1 cellular context compared by ENCODE assay signal in genomic region chr19:18609717-18610051, GRCh38.
TF ChIP-seq lines count a peak whose summit lies in the region.

No MANE protein-coding gene starts in this region.

TF ChIP-seq in HepG2, 621 proteins besides CTCF, POLR2A, EP300 and RAD21:
- TF ChIP-seq GATAD2A (CRISPR knock-in tag; IDR thresholded peaks at IDR 0.05) (peak; percentile 45; the same call in 1 of the 2 replicates), PRDM15 (CRISPR knock-in tag; IDR thresholded peaks at IDR 0.05) (no peak), NCOR1 (IDR thresholded peaks at IDR 0.05; ENCODE audit: borderline replicate concordance, low read length) (peak; percentile 41), FOXA1 (IDR thresholded peaks at IDR 0.05) (no peak), FOXA1 (CRISPR knock-in tag; IDR thresholded peaks at IDR 0.05) (peak; percentile 29; the same call in 1 of the 2 replicates), FOXM1 (CRISPR knock-in tag; IDR thresholded peaks at IDR 0.05) (no peak), ZNF652 (CRISPR knock-in tag; IDR thresholded peaks at IDR 0.05; ENCODE audit: borderline replicate concordance, low read depth) (peak; percentile 93), ELK4 (CRISPR knock-in tag; IDR thresholded peaks at IDR 0.05; ENCODE audit: borderline replicate concordance) (no peak), RARA (CRISPR knock-in tag; IDR thresholded peaks at IDR 0.05) (peak; percentile 56), ZNF407 (CRISPR knock-in tag; IDR thresholded peaks at IDR 0.05; ENCODE audit: not compliant biosample characterization) (no peak), SMAD1 (CRISPR knock-in tag; IDR thresholded peaks at IDR 0.05; ENCODE audit: borderline replicate concordance, low read depth) (no peak), IRF9 (CRISPR knock-in tag; IDR thresholded peaks at IDR 0.05; ENCODE audit: borderline replicate concordance) (no peak), ZSCAN29 (CRISPR knock-in tag; conservative IDR thresholded peaks at IDR 0.05) (no peak; the same call in 1 of the 2 replicates), ZNF354B (CRISPR knock-in tag; IDR thresholded peaks at IDR 0.05) (no peak), NR2F6 (IDR thresholded peaks at IDR 0.05) (peak; percentile 88), NR2F6 (CRISPR knock-in tag; IDR thresholded peaks at IDR 0.05) (peak; percentile 50), PCBP1 (IDR thresholded peaks at IDR 0.05; ENCODE audit: borderline replicate concordance, low read depth, low read length) (no peak), HDAC2 (CRISPR knock-in tag; IDR thresholded peaks at IDR 0.05) (no peak), SOX13 (IDR thresholded peaks at IDR 0.05) (no peak), SOX13 (CRISPR knock-in tag; conservative IDR thresholded peaks at IDR 0.05 in 1 of 2, IDR thresholded peaks at IDR 0.05 in 1 of 2) (peak in 1 of 2 experiments; percentile 57; a peak in 2 of 4 replicates), HNF4A (CRISPR knock-in tag; IDR thresholded peaks at IDR 0.05) (peak; percentile 68), TFE3 (CRISPR knock-in tag; IDR thresholded peaks at IDR 0.05) (no peak), TFAP4 (IDR thresholded peaks at IDR 0.05; ENCODE audit: borderline replicate concordance, low read depth) (no peak), ZNF431 (CRISPR knock-in tag; IDR thresholded peaks at IDR 0.05; ENCODE audit: borderline replicate concordance, low read depth) (no peak), HNF4G (IDR thresholded peaks at IDR 0.05; ENCODE audit: borderline replicate concordance, low read depth, low read length) (peak; percentile 74; the same call in 1 of the 2 replicates), HNF4G (CRISPR knock-in tag; IDR thresholded peaks at IDR 0.05; ENCODE audit: borderline replicate concordance, low read depth) (no peak), NR2F2 (IDR thresholded peaks at IDR 0.05; ENCODE audit: borderline replicate concordance, low read depth) (0 out of 2 replicates have a peak, but pooled peaks have one; percentile 72), ZNF367 (CRISPR knock-in tag; IDR thresholded peaks at IDR 0.05; ENCODE audit: borderline replicate concordance) (no peak), NR2F1 (CRISPR knock-in tag; IDR thresholded peaks at IDR 0.05) (0 out of 4 replicates have a peak, but pooled peaks of 1 of the 2 experiments have one; percentile 40), TCF7 (IDR thresholded peaks at IDR 0.05; ENCODE audit: low read depth) (0 out of 2 replicates have a peak, but pooled peaks have one; percentile 30), PATZ1 (CRISPR knock-in tag; IDR thresholded peaks at IDR 0.05) (peak; percentile 70), HHEX (CRISPR knock-in tag; IDR thresholded peaks at IDR 0.05) (0 out of 2 replicates have a peak, but pooled peaks have one; percentile 22), CREM (IDR thresholded peaks at IDR 0.05) (peak; percentile 48; the same call in 1 of the 2 replicates), CREM (CRISPR knock-in tag; IDR thresholded peaks at IDR 0.05) (no peak)
TF ChIP-seq in HepG2: peak in this region for 15.
